In genomic region chrX:73268463-73268862, GRCh38 we compare ENCODE assay signal across 25 cellular contexts.
"Had no signal": no experiment of that assay in that cellular context is flagged by ENCODE, and none has a peak within 500 bp of the region (broad histone marks: within the 10 kb centered on the region; RNA-seq: fewer than 3 reads in every experiment).

No MANE protein-coding gene starts in this region.

- H3K36me3 ChIP-seq: left lung, lower lobe of right lung, neural progenitor cell, neutrophil, ovary, right atrium auricular region, right lobe of liver, stomach, tibial nerve, uterus had no signal

- H3K27me3 ChIP-seq: left lung, neural progenitor cell, neutrophil, ovary, right atrium auricular region, right lobe of liver, stomach had no signal

- H3K4me3 ChIP-seq: left lung, lower lobe of right lung, neural progenitor cell, ovary, right atrium auricular region, right lobe of liver, smooth muscle cell, stomach, tibial nerve, uterus had no signal

- H3K27ac ChIP-seq: left lung, lower lobe of right lung, neural progenitor cell, neutrophil, ovary, right atrium auricular region, right lobe of liver, stomach, tibial nerve, uterus had no signal

- H3K4me1 ChIP-seq: left lung, lower lobe of right lung, neural progenitor cell, right atrium auricular region, right lobe of liver, stomach, tibial nerve, uterus had no signal

- FAIRE-seq: kidney had no signal

- ATAC-seq: left colon; left lung; lower lobe of right lung; natural killer cell; right lobe of liver; stimulated activated memory B cell treated with anti-CD40 and anti-IgM and Interleukin-4, amounts not matched to agents 10 μg/mL and 1 μg/mL and 100 μg/mL, for 72 hours; stimulated activated naive CD8-positive, alpha-beta T cell treated with anti-CD3 and anti-CD28 coated beads, Interleukin-15, Interleukin-2, amounts not matched to agents 100 U/mL and 50 U/mL, for 24 hours had no signal

- DNase-seq: hippocampal formation; kidney; left colon; left lung; lower lobe of right lung; mesendoderm; naive B cell; natural killer cell; nephron progenitor cell; occipital lobe; ovary; right lobe of liver; stimulated activated CD4-positive, alpha-beta T cell treated with anti-CD3 and anti-CD28 coated beads, Interleukin-1b, Interleukin-23, amount 100 ng/mL, for 48 hours; stimulated activated CD4-positive, alpha-beta T cell treated with anti-CD3 and anti-CD28 coated beads, Interleukin-2, amount 100 ng/mL, for 48 hours; stimulated activated CD4-positive, alpha-beta T cell treated with anti-CD3 and anti-CD28 coated beads, Interleukin-4, amount 100 ng/mL, for 4 hours; stimulated activated CD8-positive, alpha-beta memory T cell treated with anti-CD3 and anti-CD28 coated beads, Interleukin-4, amount 100 ng/mL, for 48 hours; stimulated activated naive CD8-positive, alpha-beta T cell treated with anti-CD3 and anti-CD28 coated beads, Interleukin-15, Interleukin-2, amounts not matched to agents 100 U/mL and 50 U/mL, for 24 hours; stomach; uterus had no signal

- H3K9ac ChIP-seq: neural progenitor cell had no signal

- H3K9me3 ChIP-seq: left lung, lower lobe of right lung, neutrophil, ovary, right atrium auricular region, right lobe of liver, tibial nerve, uterus had no signal
